In genomic region chr3:186021673-186022362, GRCh38 we compare ENCODE assay signal across 15 cellular contexts.
DNase-seq lines count a peak whose midpoint lies in the region; ATAC-seq and TF ChIP-seq lines count a peak whose summit lies in the region.
"Had no signal": no experiment of that assay in that cellular context is flagged by ENCODE, and none has a peak within 500 bp of the region (broad histone marks: within the 10 kb centered on the region; RNA-seq: fewer than 3 reads in every experiment).

No MANE protein-coding gene starts in this region.

- H3K36me3 ChIP-seq in ACC112 (ENCODE audit: insufficient read depth, low read length) (no peaks in the 10 kb centered on the region), endodermal cell (ENCODE audit: control insufficient read depth, insufficient read depth, low read length) (no peaks in the 10 kb centered on the region)

- H3K27me3 ChIP-seq in ACC112 (ENCODE audit: insufficient read depth, low read length): no peaks in the 10 kb centered on the region
- H3K27me3 ChIP-seq in endodermal cell (ENCODE audit: control insufficient read depth, insufficient read depth, low read length, poor library complexity, severe bottlenecking): no peaks in the 10 kb centered on the region

- peaks cover 2% of the 10 kb centered on the region for H3K27me3 Mint-ChIP-seq in endodermal cell (ENCODE audit: insufficient read depth)

- ATAC-seq in HG03520 (IDR thresholded peaks at IDR 0.05; ENCODE audit: unreplicated experiment): no peak
- ATAC-seq in stimulated activated effector memory CD8-positive, alpha-beta T cell treated with anti-CD3 and anti-CD28 coated beads, Interleukin-12 subunit alpha, Interleukin-12 subunit beta, amount 100 ng/mL, for 72 hours: no peak
- ATAC-seq: A549; HCT116; naive thymus-derived CD8-positive, alpha-beta T cell; stimulated activated naive CD8-positive, alpha-beta T cell treated with anti-CD3 and anti-CD28 coated beads, Interleukin-15, amount 100 ng/mL, for 72 hours had no signal

- no peak overlapping the region for H2AFZ ChIP-seq in ACC112 (ENCODE audit: low read length, unreplicated experiment)

- 91 to 92% methylated on average over 7 to 8 of the region's 8 CpGs for WGBS in endodermal cell (ENCODE audit: insufficient coverage in 1 of 2, insufficient read length in 1 of 2), 2 experiments

- H3K27ac ChIP-seq in ACC112 (ENCODE audit: low read depth, low read length) (peak overlapping the region; percentile 62), endodermal cell (ENCODE audit: low read depth, low read length) (no peak overlapping the region)
- H3K27ac ChIP-seq: A549 had no signal

- H3K9ac ChIP-seq in endodermal cell (ENCODE audit: extremely low read depth, low read length, poor library complexity, severe bottlenecking): no peak overlapping the region

- no peaks in the 10 kb centered on the region for H3K9me3 Mint-ChIP-seq in endodermal cell
- H3K9me3 Mint-ChIP-seq in stimulated activated effector memory CD8-positive, alpha-beta T cell treated with anti-CD3 and anti-CD28 coated beads, Interleukin-12 subunit alpha, Interleukin-12 subunit beta, amount 100 ng/mL, for 72 hours: no peaks in the 10 kb centered on the region
- H3K9me3 Mint-ChIP-seq: activated T-helper 2 cell treated with anti-CD3 and anti-CD28 coated beads, Interferon-gamma antibody, Interleukin-2, Interleukin-4, amounts not matched to agents 10 μg/mL and 5 μg/mL and 100 μg/mL, durations not matched to agents 14 hours and 24 hours and 36 hours; dendritic cell treated with granulocyte-macrophage colony-stimulating factor and Interleukin-4, amounts not matched to agents 40 ng/mL and 50 ng/mL, for 4 days; naive thymus-derived CD8-positive, alpha-beta T cell; stimulated activated naive CD8-positive, alpha-beta T cell treated with anti-CD3 and anti-CD28 coated beads, Interleukin-15, amount 100 ng/mL, for 72 hours had no signal

- peaks cover 26% of the 10 kb centered on the region for H3K4me1 ChIP-seq in ACC112 (ENCODE audit: control insufficient read depth, insufficient read depth, low read length, unreplicated experiment)
- no peaks in the 10 kb centered on the region for H3K4me1 ChIP-seq in endodermal cell (ENCODE audit: control insufficient read depth, insufficient read depth, low read length)
- H3K4me1 ChIP-seq: A549 had no signal

- H3K79me2 ChIP-seq in ACC112 (ENCODE audit: control insufficient read depth, insufficient read depth, low read length, unreplicated experiment): no peaks in the 10 kb centered on the region

- H3K4me1 Mint-ChIP-seq in endodermal cell: peaks cover 10% of the 10 kb centered on the region
- H3K4me1 Mint-ChIP-seq in stimulated activated effector memory CD8-positive, alpha-beta T cell treated with anti-CD3 and anti-CD28 coated beads, Interleukin-12 subunit alpha, Interleukin-12 subunit beta, amount 100 ng/mL, for 72 hours: peaks cover 6% of the 10 kb centered on the region
- H3K4me1 Mint-ChIP-seq: naive thymus-derived CD8-positive, alpha-beta T cell had no signal

- peaks cover 1% of the 10 kb centered on the region for H3K9me3 ChIP-seq in endodermal cell (ENCODE audit: control insufficient read depth, low read length)
- H3K9me3 ChIP-seq: A549 had no signal

- no peak overlapping the region for H3K27ac Mint-ChIP-seq in endodermal cell
- no peak overlapping the region for H3K27ac Mint-ChIP-seq in stimulated activated effector memory CD8-positive, alpha-beta T cell treated with anti-CD3 and anti-CD28 coated beads, Interleukin-12 subunit alpha, Interleukin-12 subunit beta, amount 100 ng/mL, for 72 hours
- H3K27ac Mint-ChIP-seq: activated T-helper 2 cell treated with anti-CD3 and anti-CD28 coated beads, Interferon-gamma antibody, Interleukin-2, Interleukin-4, amounts not matched to agents 10 μg/mL and 5 μg/mL and 100 μg/mL, durations not matched to agents 14 hours and 24 hours and 36 hours; dendritic cell treated with granulocyte-macrophage colony-stimulating factor and Interleukin-4, amounts not matched to agents 40 ng/mL and 50 ng/mL, for 4 days; naive thymus-derived CD8-positive, alpha-beta T cell; stimulated activated naive CD8-positive, alpha-beta T cell treated with anti-CD3 and anti-CD28 coated beads, Interleukin-15, amount 100 ng/mL, for 72 hours had no signal

- H3K36me3 Mint-ChIP-seq in endodermal cell (ENCODE audit: low read depth): no peaks in the 10 kb centered on the region
- no peaks in the 10 kb centered on the region for H3K36me3 Mint-ChIP-seq in stimulated activated effector memory CD8-positive, alpha-beta T cell treated with anti-CD3 and anti-CD28 coated beads, Interleukin-12 subunit alpha, Interleukin-12 subunit beta, amount 100 ng/mL, for 72 hours
- H3K36me3 Mint-ChIP-seq: naive thymus-derived CD8-positive, alpha-beta T cell had no signal

- DNase-seq in HS-27A (ENCODE audit: low read depth): peak; percentile 65
- DNase-seq in astrocyte of the hippocampus (ENCODE audit: low read depth, low spot score): peak; percentile 76
- peak; percentile 85 for DNase-seq in kidney tubule cell (ENCODE audit: low spot score)
- DNase-seq in endodermal cell: no peak
- DNase-seq in activated CD4-positive, alpha-beta T cell treated with anti-CD3 and anti-CD28 coated beads for 1 hour: no peak
- no peak for DNase-seq in stimulated activated effector memory CD8-positive, alpha-beta T cell treated with anti-CD3 and anti-CD28 coated beads, Interleukin-12 subunit alpha, Interleukin-12 subunit beta, amount 100 ng/mL, for 72 hours (ENCODE audit: low spot score in 2 of 2)
- DNase-seq: naive thymus-derived CD8-positive, alpha-beta T cell; NCI-H1092; stimulated activated naive CD8-positive, alpha-beta T cell treated with anti-CD3 and anti-CD28 coated beads, Interleukin-15, amount 100 ng/mL, for 72 hours had no signal

- TF ChIP-seq CTCF in endodermal cell (conservative IDR thresholded peaks at IDR 0.05): no peak

- H3K4me3 Mint-ChIP-seq in endodermal cell: no peak overlapping the region
- H3K4me3 Mint-ChIP-seq in stimulated activated effector memory CD8-positive, alpha-beta T cell treated with anti-CD3 and anti-CD28 coated beads, Interleukin-12 subunit alpha, Interleukin-12 subunit beta, amount 100 ng/mL, for 72 hours: no peak overlapping the region
- H3K4me3 Mint-ChIP-seq: dendritic cell treated with granulocyte-macrophage colony-stimulating factor and Interleukin-4, amounts not matched to agents 40 ng/mL and 50 ng/mL, for 4 days; naive thymus-derived CD8-positive, alpha-beta T cell; stimulated activated naive CD8-positive, alpha-beta T cell treated with anti-CD3 and anti-CD28 coated beads, Interleukin-15, amount 100 ng/mL, for 72 hours had no signal

- H3K4me3 ChIP-seq in ACC112 (ENCODE audit: low read depth, low read length): no peak overlapping the region
- no peak overlapping the region for H3K4me3 ChIP-seq in endodermal cell (ENCODE audit: low read length)
- H3K4me3 ChIP-seq: A549 had no signal

Comparison
In these comparisons a context has a peak if more than half of its experiments do, and no peak if none do; other contexts are left out.
1. DNase-seq: peak in HS-27A (single experiment), astrocyte of the hippocampus (single experiment) and kidney tubule cell (single experiment); none in endodermal cell (single experiment), activated CD4-positive, alpha-beta T cell treated with anti-CD3 and anti-CD28 coated beads for 1 hour (single experiment) and stimulated activated effector memory CD8-positive, alpha-beta T cell treated with anti-CD3 and anti-CD28 coated beads, Interleukin-12 subunit alpha, Interleukin-12 subunit beta, amount 100 ng/mL, for 72 hours (0 of 2).